In genomic region chr4:2817701-2818350, GRCh38 we compare ENCODE assay signal across 8 cellular contexts. TPM values are rescaled to one million over a fixed set of nuclear protein-coding genes. Genes with fewer than 3 reads are reported as not detected.
A peak's percentile ranks its signal among the peaks of the same experiment; 100 is the strongest.
DNase-seq lines count a peak whose midpoint lies in the region; ATAC-seq, FAIRE-seq and TF ChIP-seq lines count a peak whose summit lies in the region.

No MANE protein-coding gene starts in this region.

- peaks cover 11% of the 10 kb centered on the region for H3K79me1 ChIP-seq in H1 (ENCODE audit: low read depth, low read length)

- peak overlapping the region; percentile 71; the same call in 1 of the 2 replicates for H2AFZ ChIP-seq in H1 (ENCODE audit: low read length)

- H3K18ac ChIP-seq in H1 (ENCODE audit: extremely low read depth, low read length) = peak overlapping the region; percentile 51

- H3K9ac ChIP-seq in H1 (replicated peaks in 1 of 4; ENCODE audit: extremely low read depth in 1 of 4, low read depth in 3 of 4, low read length in 3 of 4) = peak overlapping the region in 3 of 4 experiments; percentile 75 to 86 (median 78); a peak in 3 of 7 replicates

- H3K4ac ChIP-seq in H1 (replicated peaks; ENCODE audit: insufficient read length, low read depth, low read length) = no peak overlapping the region

- peaks cover 0 to 9% of the 10 kb centered on the region in 2 experiments; a peak in 1 of 4 replicates for H3K79me2 ChIP-seq in H1 (ENCODE audit: control insufficient read depth in 1 of 2, insufficient read depth in 2 of 2, low read length in 2 of 2)

- H3K27ac ChIP-seq in Peyer's patch (peak overlapping the region in 3 of 4 donors; percentile 0 to 69 (median 41)), H1 (ENCODE audit: low read depth, low read length) (peak overlapping the region; percentile 45; the same call in 1 of the 2 replicates)
- peak overlapping the region; percentile 54 for H3K27ac ChIP-seq in naive thymus-derived CD4-positive, alpha-beta T cell (ENCODE audit: low read depth, low read length)

- POLR2A ChIA-PET in H1 (lab: Charles Lee; ENCODE audit: partially characterized antibody) = interaction anchor here (0.9 to 6.0 kb wide), 17 partner anchors 10 to 120 kb away, joined by 3 to 75 read pairs (median 7); partner anchors contain the start of gene TNIP2
- POLR2A ChIA-PET in naive thymus-derived CD4-positive, alpha-beta T cell (lab: Charles Lee) = interaction anchor here (1.6 to 12.2 kb wide), 3 partner anchors 19 to 25 kb away, joined by 4 to 100 read pairs (median 12); no protein-coding TSS in a partner anchor

- no peaks in the 10 kb centered on the region for H3K27me3 ChIP-seq in Peyer's patch
- H3K27me3 ChIP-seq in H1 (replicated peaks in 1 of 4; ENCODE audit: control insufficient read depth in 3 of 4, extremely low read depth in 1 of 4, insufficient read depth in 3 of 4, low read length in 3 of 4) = peaks cover 0 to 7% (median 0%) of the 10 kb centered on the region in 4 experiments; a peak in 2 of 7 replicates
- no peaks in the 10 kb centered on the region for H3K27me3 ChIP-seq in naive thymus-derived CD4-positive, alpha-beta T cell (ENCODE audit: control insufficient read depth in 2 of 2, insufficient read depth in 2 of 2, low read length in 2 of 2)

- H2BK120ac ChIP-seq in H1 (replicated peaks; ENCODE audit: low read depth, low read length) = no peak overlapping the region

- H3K4me1 ChIP-seq in Peyer's patch = peaks cover 0 to 31% (median 14%) of the 10 kb centered on the region in 4 donors
- H3K4me1 ChIP-seq in H1 (replicated peaks in 1 of 4; ENCODE audit: control insufficient read depth in 3 of 4, insufficient read depth in 4 of 4, low read length in 3 of 4) = peaks cover 0 to 14% (median 9%) of the 10 kb centered on the region in 4 experiments; a peak in 5 of 7 replicates
- H3K4me1 ChIP-seq in naive thymus-derived CD4-positive, alpha-beta T cell (ENCODE audit: control insufficient read depth in 2 of 2, insufficient read depth in 2 of 2, low read length in 2 of 2) = peaks cover 36 to 54% of the 10 kb centered on the region in 2 donors

- intact Hi-C loops in naive thymus-derived CD4-positive, alpha-beta T cell (cut with micrococcal nuclease) = loop anchor here in 1 of 2 donors (1.0 kb wide), 1 partner anchor 20 kb away; no protein-coding TSS in a partner anchor

- peak; percentile 54 for DNase-seq in activated T-cell treated with anti-CD3 and anti-CD28 coated beads, Interleukin-2, amount 50 U/mL, for 24 hours
- no peak for DNase-seq in activated T-cell treated with anti-CD3 and anti-CD28 coated beads, Interleukin-2, amount 50 U/mL, for 48 hours
- peak in 2 of 3 donors; percentile 73 to 79 for DNase-seq in Peyer's patch
- peak in 1 of 2 experiments; percentile 85 for DNase-seq in H1 (ENCODE audit: low read depth in 1 of 2, low spot score in 2 of 2)
- no peak for DNase-seq in naive thymus-derived CD4-positive, alpha-beta T cell
- DNase-seq in NCI-H446 treated with DMSO at 0.1 percent for 48 hours (lab: John Stamatoyannopoulos, UW) = no peak
- DNase-seq in NCI-H1694 (lab: John Stamatoyannopoulos, UW) = no peak

- peak overlapping the region; percentile 88; the same call in 1 of the 2 replicates for H2BK15ac ChIP-seq in H1 (ENCODE audit: low read length)

- H3K4me2 ChIP-seq in H1 (ENCODE audit: insufficient read depth in 1 of 2, low read depth in 2 of 2, low read length in 2 of 2) = peak overlapping the region; percentile 64 to 78

- ATAC-seq in naive thymus-derived CD4-positive, alpha-beta T cell = peak; percentile 52
- no peak for ATAC-seq in GM19452 (IDR thresholded peaks at IDR 0.05; ENCODE audit: unreplicated experiment)

- H2AK5ac ChIP-seq in H1 (ENCODE audit: low read depth, low read length) = no peak overlapping the region

- peaks cover 3% of the 10 kb centered on the region; the same call in 1 of the 2 replicates for H3K23me2 ChIP-seq in H1 (ENCODE audit: low read depth, low read length)

- peak overlapping the region; percentile 44 for H4K5ac ChIP-seq in H1 (ENCODE audit: insufficient read length, low read depth, low read length)

- peak overlapping the region; percentile 88 for H3K27ac Mint-ChIP-seq in activated T-cell treated with anti-CD3 and anti-CD28 coated beads, Interleukin-2, amount 50 U/mL, for 24 hours
- H3K27ac Mint-ChIP-seq in naive thymus-derived CD4-positive, alpha-beta T cell = peak overlapping the region in 6 of 9 donors; percentile 9 to 94 (median 82)

- H3K36me3 ChIP-seq in Peyer's patch (peaks cover 0 to 20% (median 0%) of the 10 kb centered on the region in 3 donors), H1 (ENCODE audit: control insufficient read depth in 2 of 4, insufficient read depth in 4 of 4, low read length in 3 of 4) (peaks cover 0 to 8% (median 3%) of the 10 kb centered on the region in 4 experiments; a peak in 1 of 8 replicates)
- peaks cover 0 to 20% (median 9%) of the 10 kb centered on the region in 3 experiments for H3K36me3 ChIP-seq in naive thymus-derived CD4-positive, alpha-beta T cell (ENCODE audit: control insufficient read depth in 2 of 3, insufficient read depth in 3 of 3, low read length in 3 of 3)

- no peak; a peak in 1 of 3 replicates for TF ChIP-seq EP300 in H1 (IDR thresholded peaks at IDR 0.05; ENCODE audit: borderline replicate concordance in 1 of 2, low read depth in 2 of 2, low read length in 2 of 2)

- peak overlapping the region; percentile 62 to 68 (median 64) for H3K4me3 ChIP-seq in Peyer's patch
- H3K4me3 ChIP-seq in H1 (ENCODE audit: extremely low read depth in 1 of 4, insufficient read depth in 2 of 4, low read depth in 3 of 4, low read length in 4 of 4) = peak overlapping the region; percentile 44 to 89 (median 58)
- H3K4me3 ChIP-seq in naive thymus-derived CD4-positive, alpha-beta T cell (ENCODE audit: low read length) = peak overlapping the region; percentile 35

- TF ChIP-seq RAD21 in H1 (IDR thresholded peaks at IDR 0.05 in 1 of 2, conservative IDR thresholded peaks at IDR 0.05 in 1 of 2; ENCODE audit: low read depth in 2 of 2, low read length in 2 of 2) = no peak

- peak overlapping the region; percentile 88 for H4K91ac ChIP-seq in H1 (replicated peaks; ENCODE audit: insufficient read length, low read length)

- peaks cover 73% of the 10 kb centered on the region for H3K36me3 Mint-ChIP-seq in activated T-cell treated with anti-CD3 and anti-CD28 coated beads, Interleukin-2, amount 50 U/mL, for 24 hours (ENCODE audit: low read depth)
- H3K36me3 Mint-ChIP-seq in naive thymus-derived CD4-positive, alpha-beta T cell = peaks cover 0 to 26% (median 0%) of the 10 kb centered on the region in 5 donors

- H3K23ac ChIP-seq in H1 (ENCODE audit: insufficient read length) = no peak overlapping the region

- H2BK5ac ChIP-seq in H1 (ENCODE audit: low read depth, low read length) = peak overlapping the region; percentile 60; the same call in 1 of the 2 replicates

- TF ChIP-seq CTCF in Peyer's patch (IDR thresholded peaks at IDR 0.05) (no peak), H1 (IDR thresholded peaks at IDR 0.05; ENCODE audit: control extremely low read depth in 1 of 3, insufficient read depth in 1 of 3, low read depth in 1 of 3, low read length in 3 of 3) (no peak)

- H2BK20ac ChIP-seq in H1 (ENCODE audit: low read length) = 0 out of 2 replicates have a peak overlapping the region, but pooled peaks have one; percentile 72

- H2BK12ac ChIP-seq in H1 (ENCODE audit: low read depth, low read length) = peak overlapping the region; percentile 60; the same call in 1 of the 2 replicates

- peaks cover 2% of the 10 kb centered on the region for H3K9me3 Mint-ChIP-seq in activated T-cell treated with anti-CD3 and anti-CD28 coated beads, Interleukin-2, amount 50 U/mL, for 24 hours
- no peaks in the 10 kb centered on the region for H3K9me3 Mint-ChIP-seq in naive thymus-derived CD4-positive, alpha-beta T cell

- H3K9me3 ChIP-seq in Peyer's patch = no peaks in the 10 kb centered on the region
- no peaks in the 10 kb centered on the region for H3K9me3 ChIP-seq in H1 (ENCODE audit: insufficient read depth in 2 of 2, low read depth in 1 of 2, low read length in 1 of 2)
- H3K9me3 ChIP-seq in naive thymus-derived CD4-positive, alpha-beta T cell (ENCODE audit: control insufficient read depth in 2 of 3, low read length in 3 of 3) = no peaks in the 10 kb centered on the region

- TF ChIP-seq POLR2A in Peyer's patch (IDR thresholded peaks at IDR 0.05) = no peak
- TF ChIP-seq POLR2A in H1 (IDR thresholded peaks at IDR 0.05; ENCODE audit: control extremely low read depth in 1 of 2, low read depth in 2 of 2, low read length in 2 of 2) = peak in 1 of 2 experiments; percentile 47; a peak in 1 of 3 replicates

- H3K56ac ChIP-seq in H1 (replicated peaks; ENCODE audit: insufficient read length, low read depth, low read length) = no peak overlapping the region

- no peak for FAIRE-seq in H1 (lab: Jason Lieb, UNC)

- peak overlapping the region; percentile 96 for H4K8ac ChIP-seq in H1 (ENCODE audit: extremely low read depth, insufficient read depth, low read length)

- CTCF ChIA-PET in H1 (lab: Charles Lee; ENCODE audit: partially characterized antibody) = interaction anchor here (1.5 to 2.4 kb wide), 4 partner anchors 13 to 113 kb away, joined by 4 to 6 read pairs (median 4); no protein-coding TSS in a partner anchor
- CTCF ChIA-PET in naive thymus-derived CD4-positive, alpha-beta T cell (lab: Charles Lee) = interaction anchor here (0.6 kb wide), 1 partner anchor 220 kb away, joined by 3 read pairs; no protein-coding TSS in a partner anchor

- H3K14ac ChIP-seq in H1 (ENCODE audit: insufficient read length) = no peak overlapping the region

- 21% methylated on average over 26 of the region's 65 CpGs; no CpG with 5 or more reads in 1 of the 2 experiments for WGBS in H1 (ENCODE audit: extremely low coverage in 1 of 2, insufficient coverage in 1 of 2, insufficient read length in 1 of 2, insufficient replicate concordance in 2 of 2, low coverage in 1 of 2, low lambda C conversion rate in 2 of 2, missing lambda C conversion rate in 1 of 2), 2 experiments

- peaks cover 0 to 9% of the 10 kb centered on the region in 2 experiments for H4K20me1 ChIP-seq in H1 (replicated peaks in 1 of 2; ENCODE audit: control insufficient read depth in 1 of 2, insufficient read depth in 2 of 2, low read length in 2 of 2)

- no peaks in the 10 kb centered on the region for H3K27me3 Mint-ChIP-seq in activated T-cell treated with anti-CD3 and anti-CD28 coated beads, Interleukin-2, amount 50 U/mL, for 24 hours
- H3K27me3 Mint-ChIP-seq in naive thymus-derived CD4-positive, alpha-beta T cell = no peaks in the 10 kb centered on the region

- H3K4me1 Mint-ChIP-seq in activated T-cell treated with anti-CD3 and anti-CD28 coated beads, Interleukin-2, amount 50 U/mL, for 24 hours (ENCODE audit: low read depth) = peaks cover 59% of the 10 kb centered on the region
- H3K4me1 Mint-ChIP-seq in naive thymus-derived CD4-positive, alpha-beta T cell = peaks cover 45 to 67% (median 56%) of the 10 kb centered on the region in 7 donors

- H3K4me3 Mint-ChIP-seq in activated T-cell treated with anti-CD3 and anti-CD28 coated beads, Interleukin-2, amount 50 U/mL, for 24 hours = peak overlapping the region; percentile 77
- H3K4me3 Mint-ChIP-seq in naive thymus-derived CD4-positive, alpha-beta T cell = peak overlapping the region; percentile 77 to 93 (median 82)

RNA-seq across cellular contexts. Expression of gene SH3BP2, which starts 24.9 kb away (rescaled TPM):
- 100 to 1,000 TPM in 2 of 4 donors, 10 to 100 TPM in 2; 54.8 to 208 (median 102) TPM for total RNA-seq in Peyer's patch
- 31.4 and 32.4 TPM in 2 replicates for total RNA-seq in H1 (2021; fragmentation: NEBNext Ultra II Directional; extraction: Animal tissue kit (Norgen Biotek cat#: 25700))
- polyA plus RNA-seq in H1 (2011; rRNA removed) = 27.4 and 45.8 TPM in 2 replicates
- 29.6 TPM for polyA plus RNA-seq in H1 (2011; cell fraction: cytosol; rRNA removed)
- polyA plus RNA-seq in H1 (2011; cell fraction: nucleus; rRNA removed) = 119 TPM
- 18.2 to 28.4 TPM (median 24.8 TPM) in 4 replicates for polyA plus RNA-seq in H1 (2012, experiment 1 of 2)
- polyA plus RNA-seq in H1 (2012, experiment 2 of 2) = 13.6 TPM
- polyA plus RNA-seq in H1 (2013, experiment 1 of 2) = 19.6 TPM
- 18.1 TPM for polyA plus RNA-seq in H1 (2013, experiment 2 of 2)
- 52.4 and 64.8 TPM in 2 replicates for polyA minus RNA-seq in H1 (2011; rRNA and poly(A)+ RNA removed)
- 25.8 TPM for polyA minus RNA-seq in H1 (2011; cell fraction: cytosol; rRNA and poly(A)+ RNA removed)
- 51.1 TPM for polyA minus RNA-seq in H1 (2011; cell fraction: nucleus; rRNA and poly(A)+ RNA removed)
- total RNA-seq in naive thymus-derived CD4-positive, alpha-beta T cell = 100 to 1,000 TPM in 1 of 5 experiments, 10 to 100 TPM in 4; 22.7 to 269 (median 59.6) TPM
- polyA plus RNA-seq in naive thymus-derived CD4-positive, alpha-beta T cell = 10 to 100 TPM in 1 of 2 donors, 1 to 10 TPM in 1; 5.9 to 11.3 TPM

RNA-seq across cellular contexts. Expression of gene ADD1, which starts 25.8 kb away (rescaled TPM):
- 100 to 1,000 TPM; 290 to 470 (median 372) TPM for total RNA-seq in Peyer's patch
- 132 and 143 TPM in 2 replicates for total RNA-seq in H1 (2021; fragmentation: NEBNext Ultra II Directional; extraction: Animal tissue kit (Norgen Biotek cat#: 25700))
- 113 and 219 TPM in 2 replicates for polyA plus RNA-seq in H1 (2011; rRNA removed)
- 94.0 TPM for polyA plus RNA-seq in H1 (2011; cell fraction: cytosol; rRNA removed)
- polyA plus RNA-seq in H1 (2011; cell fraction: nucleus; rRNA removed) = 253 TPM
- 98.4 to 131 TPM (median 126 TPM) in 4 replicates for polyA plus RNA-seq in H1 (2012, experiment 1 of 2)
- 79.3 TPM for polyA plus RNA-seq in H1 (2012, experiment 2 of 2)
- 150 TPM for polyA plus RNA-seq in H1 (2013, experiment 1 of 2)
- 143 TPM for polyA plus RNA-seq in H1 (2013, experiment 2 of 2)
- polyA minus RNA-seq in H1 (2011; rRNA and poly(A)+ RNA removed) = 76.5 and 77.9 TPM in 2 replicates
- 51.5 TPM for polyA minus RNA-seq in H1 (2011; cell fraction: cytosol; rRNA and poly(A)+ RNA removed)
- polyA minus RNA-seq in H1 (2011; cell fraction: nucleus; rRNA and poly(A)+ RNA removed) = 72.5 TPM
- total RNA-seq in naive thymus-derived CD4-positive, alpha-beta T cell = 100 to 1,000 TPM; 211 to 300 (median 282) TPM
- polyA plus RNA-seq in naive thymus-derived CD4-positive, alpha-beta T cell = 100 to 1,000 TPM; 152 to 164 TPM

Comparison
In these comparisons a context has a peak if more than half of its experiments do, and no peak if none do; other contexts are left out.
1. DNase-seq: peak in activated T-cell treated with anti-CD3 and anti-CD28 coated beads, Interleukin-2, amount 50 U/mL, for 24 hours (single experiment) and Peyer's patch (2 of 3); none in activated T-cell treated with anti-CD3 and anti-CD28 coated beads, Interleukin-2, amount 50 U/mL, for 48 hours (0 of 2), naive thymus-derived CD4-positive, alpha-beta T cell (0 of 9), NCI-H446 treated with DMSO at 0.1 percent for 48 hours (single experiment) and NCI-H1694 (single experiment).
2. Peak in every context shown above with its lines, with median percentiles within 50 percentile points of each other: H3K27ac ChIP-seq and H3K4me3 ChIP-seq.